Comparison of ENCODE assay signal across 1 cellular context in the genomic region with DNA sequence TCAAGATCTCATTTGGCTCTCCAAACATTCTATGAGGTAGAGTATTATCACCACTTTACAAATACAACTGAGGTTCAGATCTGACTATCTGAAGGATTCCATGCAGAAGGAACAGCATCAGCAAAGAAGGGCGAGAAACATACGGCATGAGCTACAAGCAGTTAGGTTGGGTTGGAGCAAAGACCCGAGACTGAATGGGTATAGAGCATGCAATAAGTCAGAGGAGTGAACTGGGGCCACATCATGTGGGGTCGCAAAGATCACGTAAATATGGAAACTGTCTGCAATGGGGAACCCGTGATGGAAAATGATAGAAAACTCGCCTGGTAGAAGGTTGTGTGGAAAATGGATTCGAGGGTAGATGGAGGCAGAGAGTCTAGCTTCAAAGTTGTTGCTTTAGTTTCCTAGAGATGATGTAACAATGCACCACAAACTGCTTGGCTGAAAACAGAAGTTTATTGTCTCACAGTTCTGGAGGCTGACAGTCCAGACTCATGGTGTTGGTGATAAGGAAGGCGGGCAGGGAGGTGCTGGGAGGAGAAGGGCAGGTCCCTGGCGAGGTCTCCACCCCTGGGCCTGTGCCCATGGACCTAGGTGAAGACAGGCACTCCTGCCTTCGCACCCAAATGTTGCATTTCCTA.
TF ChIP-seq lines count a peak whose summit lies in the region.

No MANE protein-coding gene starts in this region.

TF ChIP-seq in K562, 482 proteins besides CTCF, POLR2A, EP300 and RAD21 (continued from another document and continues in another):
- TF ChIP-seq, protein P1, sequence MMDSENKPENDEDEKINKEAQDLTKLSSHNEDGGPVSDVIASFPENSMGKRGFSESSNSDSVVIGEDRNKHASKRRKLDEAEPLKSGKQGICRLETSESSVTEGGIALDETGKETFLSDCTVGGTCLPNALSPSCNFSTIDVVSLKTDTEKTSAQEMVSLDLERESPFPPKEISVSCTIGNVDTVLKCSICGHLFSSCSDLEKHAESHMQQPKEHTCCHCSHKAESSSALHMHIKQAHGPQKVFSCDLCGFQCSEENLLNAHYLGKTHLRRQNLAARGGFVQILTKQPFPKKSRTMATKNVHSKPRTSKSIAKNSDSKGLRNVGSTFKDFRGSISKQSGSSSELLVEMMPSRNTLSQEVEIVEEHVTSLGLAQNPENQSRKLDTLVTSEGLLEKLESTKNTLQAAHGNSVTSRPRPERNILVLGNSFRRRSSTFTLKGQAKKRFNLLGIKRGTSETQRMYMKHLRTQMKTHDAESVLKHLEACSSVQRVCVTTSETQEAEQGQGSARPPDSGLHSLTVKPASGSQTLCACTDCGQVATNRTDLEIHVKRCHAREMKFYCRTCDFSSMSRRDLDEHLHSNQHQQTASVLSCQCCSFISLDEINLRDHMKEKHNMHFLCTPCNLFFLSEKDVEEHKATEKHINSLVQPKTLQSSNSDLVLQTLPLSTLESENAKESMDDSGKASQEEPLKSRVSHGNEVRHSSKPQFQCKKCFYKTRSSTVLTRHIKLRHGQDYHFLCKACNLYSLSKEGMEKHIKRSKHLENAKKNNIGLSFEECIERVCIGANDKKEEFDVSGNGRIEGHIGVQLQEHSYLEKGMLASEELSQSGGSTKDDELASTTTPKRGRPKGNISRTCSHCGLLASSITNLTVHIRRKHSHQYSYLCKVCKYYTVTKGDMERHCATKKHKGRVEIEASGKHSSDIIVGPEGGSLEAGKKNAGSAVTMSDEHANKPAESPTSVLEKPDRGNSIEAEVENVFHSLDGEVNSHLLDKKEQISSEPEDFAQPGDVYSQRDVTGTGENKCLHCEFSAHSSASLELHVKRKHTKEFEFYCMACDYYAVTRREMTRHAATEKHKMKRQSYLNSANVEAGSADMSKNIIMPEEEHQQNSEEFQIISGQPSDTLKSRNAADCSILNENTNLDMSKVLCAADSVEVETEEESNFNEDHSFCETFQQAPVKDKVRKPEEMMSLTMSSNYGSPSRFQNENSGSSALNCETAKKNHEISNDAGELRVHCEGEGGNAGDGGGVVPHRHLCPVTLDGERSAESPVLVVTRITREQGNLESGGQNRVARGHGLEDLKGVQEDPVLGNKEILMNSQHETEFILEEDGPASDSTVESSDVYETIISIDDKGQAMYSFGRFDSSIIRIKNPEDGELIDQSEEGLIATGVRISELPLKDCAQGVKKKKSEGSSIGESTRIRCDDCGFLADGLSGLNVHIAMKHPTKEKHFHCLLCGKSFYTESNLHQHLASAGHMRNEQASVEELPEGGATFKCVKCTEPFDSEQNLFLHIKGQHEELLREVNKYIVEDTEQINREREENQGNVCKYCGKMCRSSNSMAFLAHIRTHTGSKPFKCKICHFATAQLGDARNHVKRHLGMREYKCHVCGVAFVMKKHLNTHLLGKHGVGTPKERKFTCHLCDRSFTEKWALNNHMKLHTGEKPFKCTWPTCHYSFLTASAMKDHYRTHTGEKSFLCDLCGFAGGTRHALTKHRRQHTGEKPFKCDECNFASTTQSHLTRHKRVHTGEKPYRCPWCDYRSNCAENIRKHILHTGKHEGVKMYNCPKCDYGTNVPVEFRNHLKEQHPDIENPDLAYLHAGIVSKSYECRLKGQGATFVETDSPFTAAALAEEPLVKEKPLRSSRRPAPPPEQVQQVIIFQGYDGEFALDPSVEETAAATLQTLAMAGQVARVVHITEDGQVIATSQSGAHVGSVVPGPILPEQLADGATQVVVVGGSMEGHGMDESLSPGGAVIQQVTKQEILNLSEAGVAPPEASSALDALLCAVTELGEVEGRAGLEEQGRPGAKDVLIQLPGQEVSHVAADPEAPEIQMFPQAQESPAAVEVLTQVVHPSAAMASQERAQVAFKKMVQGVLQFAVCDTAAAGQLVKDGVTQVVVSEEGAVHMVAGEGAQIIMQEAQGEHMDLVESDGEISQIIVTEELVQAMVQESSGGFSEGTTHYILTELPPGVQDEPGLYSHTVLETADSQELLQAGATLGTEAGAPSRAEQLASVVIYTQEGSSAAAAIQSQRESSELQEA (IDR thresholded peaks at IDR 0.05; ENCODE audit: low read depth), result no peak
- TF ChIP-seq SOX6 (IDR thresholded peaks at IDR 0.05) (peak; percentile 91), SIN3B (IDR thresholded peaks at IDR 0.05; ENCODE audit: low read depth) (no peak), NONO (IDR thresholded peaks at IDR 0.05; ENCODE audit: low read depth in 2 of 2, low read length in 1 of 2) (no peak), STAT5B (CRISPR knock-in tag; IDR thresholded peaks at IDR 0.05) (no peak), CBX3 (IDR thresholded peaks at IDR 0.05; ENCODE audit: borderline replicate concordance in 1 of 2, low read length in 2 of 2) (no peak; a peak in 1 of 3 replicates), YBX1 (IDR thresholded peaks at IDR 0.05) (no peak), MCM2 (IDR thresholded peaks at IDR 0.05; ENCODE audit: low read depth) (no peak), NBN (IDR thresholded peaks at IDR 0.05; ENCODE audit: low read depth) (0 out of 2 replicates have a peak, but pooled peaks have one; percentile 53), RBM17 (IDR thresholded peaks at IDR 0.05; ENCODE audit: borderline replicate concordance, low read depth, low read length) (no peak), POU5F1 (IDR thresholded peaks at IDR 0.05; ENCODE audit: borderline replicate concordance, low read depth, low read length, partially characterized antibody) (no peak), HDAC1 (IDR thresholded peaks at IDR 0.05) (no peak), SNRNP70 (optimal IDR thresholded peaks at IDR 0.05; ENCODE audit: low read depth, low read length) (no peak), ZNF764 (CRISPR knock-in tag; IDR thresholded peaks at IDR 0.05; ENCODE audit: low read depth) (no peak), CC2D1A (IDR thresholded peaks at IDR 0.05) (no peak), ZNF282 (CRISPR knock-in tag; IDR thresholded peaks at IDR 0.05) (no peak), CBX5 (IDR thresholded peaks at IDR 0.05; ENCODE audit: borderline replicate concordance, low read depth) (no peak), KAT2B (IDR thresholded peaks at IDR 0.05; ENCODE audit: low read depth, low read length) (no peak), ZFP1 (CRISPR knock-in tag; IDR thresholded peaks at IDR 0.05) (no peak), PHTF2 (CRISPR knock-in tag; IDR thresholded peaks at IDR 0.05) (no peak), SAFB (IDR thresholded peaks at IDR 0.05; ENCODE audit: borderline replicate concordance, low read depth, low read length) (no peak), DDX20 (tag; IDR thresholded peaks at IDR 0.05; ENCODE audit: low read depth) (no peak), ZNF311 (CRISPR knock-in tag; IDR thresholded peaks at IDR 0.05) (no peak), ZNF324 (CRISPR knock-in tag; IDR thresholded peaks at IDR 0.05) (no peak), ZFPM2 (CRISPR knock-in tag; IDR thresholded peaks at IDR 0.05) (0 out of 2 replicates have a peak, but pooled peaks have one; percentile 41), ATF7 (IDR thresholded peaks at IDR 0.05) (peak; percentile 66; the same call in 1 of the 2 replicates), CTBP1 (IDR thresholded peaks at IDR 0.05; ENCODE audit: borderline replicate concordance) (peak; percentile 40; the same call in 1 of the 2 replicates)
- TF ChIP-seq, protein P2, sequence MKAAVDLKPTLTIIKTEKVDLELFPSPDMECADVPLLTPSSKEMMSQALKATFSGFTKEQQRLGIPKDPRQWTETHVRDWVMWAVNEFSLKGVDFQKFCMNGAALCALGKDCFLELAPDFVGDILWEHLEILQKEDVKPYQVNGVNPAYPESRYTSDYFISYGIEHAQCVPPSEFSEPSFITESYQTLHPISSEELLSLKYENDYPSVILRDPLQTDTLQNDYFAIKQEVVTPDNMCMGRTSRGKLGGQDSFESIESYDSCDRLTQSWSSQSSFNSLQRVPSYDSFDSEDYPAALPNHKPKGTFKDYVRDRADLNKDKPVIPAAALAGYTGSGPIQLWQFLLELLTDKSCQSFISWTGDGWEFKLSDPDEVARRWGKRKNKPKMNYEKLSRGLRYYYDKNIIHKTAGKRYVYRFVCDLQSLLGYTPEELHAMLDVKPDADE (conservative IDR thresholded peaks at IDR 0.05; ENCODE audit: control insufficient read depth, low read depth, low read length), result no peak
- TF ChIP-seq, protein P3, sequence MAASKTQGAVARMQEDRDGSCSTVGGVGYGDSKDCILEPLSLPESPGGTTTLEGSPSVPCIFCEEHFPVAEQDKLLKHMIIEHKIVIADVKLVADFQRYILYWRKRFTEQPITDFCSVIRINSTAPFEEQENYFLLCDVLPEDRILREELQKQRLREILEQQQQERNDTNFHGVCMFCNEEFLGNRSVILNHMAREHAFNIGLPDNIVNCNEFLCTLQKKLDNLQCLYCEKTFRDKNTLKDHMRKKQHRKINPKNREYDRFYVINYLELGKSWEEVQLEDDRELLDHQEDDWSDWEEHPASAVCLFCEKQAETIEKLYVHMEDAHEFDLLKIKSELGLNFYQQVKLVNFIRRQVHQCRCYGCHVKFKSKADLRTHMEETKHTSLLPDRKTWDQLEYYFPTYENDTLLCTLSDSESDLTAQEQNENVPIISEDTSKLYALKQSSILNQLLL (CRISPR knock-in tag; IDR thresholded peaks at IDR 0.05; ENCODE audit: borderline replicate concordance), result no peak
- TF ChIP-seq, protein P4, sequence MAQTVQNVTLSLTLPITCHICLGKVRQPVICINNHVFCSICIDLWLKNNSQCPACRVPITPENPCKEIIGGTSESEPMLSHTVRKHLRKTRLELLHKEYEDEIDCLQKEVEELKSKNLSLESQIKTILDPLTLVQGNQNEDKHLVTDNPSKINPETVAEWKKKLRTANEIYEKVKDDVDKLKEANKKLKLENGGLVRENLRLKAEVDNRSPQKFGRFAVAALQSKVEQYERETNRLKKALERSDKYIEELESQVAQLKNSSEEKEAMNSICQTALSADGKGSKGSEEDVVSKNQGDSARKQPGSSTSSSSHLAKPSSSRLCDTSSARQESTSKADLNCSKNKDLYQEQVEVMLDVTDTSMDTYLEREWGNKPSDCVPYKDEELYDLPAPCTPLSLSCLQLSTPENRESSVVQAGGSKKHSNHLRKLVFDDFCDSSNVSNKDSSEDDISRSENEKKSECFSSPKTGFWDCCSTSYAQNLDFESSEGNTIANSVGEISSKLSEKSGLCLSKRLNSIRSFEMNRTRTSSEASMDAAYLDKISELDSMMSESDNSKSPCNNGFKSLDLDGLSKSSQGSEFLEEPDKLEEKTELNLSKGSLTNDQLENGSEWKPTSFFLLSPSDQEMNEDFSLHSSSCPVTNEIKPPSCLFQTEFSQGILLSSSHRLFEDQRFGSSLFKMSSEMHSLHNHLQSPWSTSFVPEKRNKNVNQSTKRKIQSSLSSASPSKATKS (CRISPR knock-in tag; IDR thresholded peaks at IDR 0.05), result no peak
- TF ChIP-seq, protein P5, sequence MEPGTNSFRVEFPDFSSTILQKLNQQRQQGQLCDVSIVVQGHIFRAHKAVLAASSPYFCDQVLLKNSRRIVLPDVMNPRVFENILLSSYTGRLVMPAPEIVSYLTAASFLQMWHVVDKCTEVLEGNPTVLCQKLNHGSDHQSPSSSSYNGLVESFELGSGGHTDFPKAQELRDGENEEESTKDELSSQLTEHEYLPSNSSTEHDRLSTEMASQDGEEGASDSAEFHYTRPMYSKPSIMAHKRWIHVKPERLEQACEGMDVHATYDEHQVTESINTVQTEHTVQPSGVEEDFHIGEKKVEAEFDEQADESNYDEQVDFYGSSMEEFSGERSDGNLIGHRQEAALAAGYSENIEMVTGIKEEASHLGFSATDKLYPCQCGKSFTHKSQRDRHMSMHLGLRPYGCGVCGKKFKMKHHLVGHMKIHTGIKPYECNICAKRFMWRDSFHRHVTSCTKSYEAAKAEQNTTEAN (CRISPR knock-in tag; IDR thresholded peaks at IDR 0.05), result no peak
- TF ChIP-seq, protein P6, sequence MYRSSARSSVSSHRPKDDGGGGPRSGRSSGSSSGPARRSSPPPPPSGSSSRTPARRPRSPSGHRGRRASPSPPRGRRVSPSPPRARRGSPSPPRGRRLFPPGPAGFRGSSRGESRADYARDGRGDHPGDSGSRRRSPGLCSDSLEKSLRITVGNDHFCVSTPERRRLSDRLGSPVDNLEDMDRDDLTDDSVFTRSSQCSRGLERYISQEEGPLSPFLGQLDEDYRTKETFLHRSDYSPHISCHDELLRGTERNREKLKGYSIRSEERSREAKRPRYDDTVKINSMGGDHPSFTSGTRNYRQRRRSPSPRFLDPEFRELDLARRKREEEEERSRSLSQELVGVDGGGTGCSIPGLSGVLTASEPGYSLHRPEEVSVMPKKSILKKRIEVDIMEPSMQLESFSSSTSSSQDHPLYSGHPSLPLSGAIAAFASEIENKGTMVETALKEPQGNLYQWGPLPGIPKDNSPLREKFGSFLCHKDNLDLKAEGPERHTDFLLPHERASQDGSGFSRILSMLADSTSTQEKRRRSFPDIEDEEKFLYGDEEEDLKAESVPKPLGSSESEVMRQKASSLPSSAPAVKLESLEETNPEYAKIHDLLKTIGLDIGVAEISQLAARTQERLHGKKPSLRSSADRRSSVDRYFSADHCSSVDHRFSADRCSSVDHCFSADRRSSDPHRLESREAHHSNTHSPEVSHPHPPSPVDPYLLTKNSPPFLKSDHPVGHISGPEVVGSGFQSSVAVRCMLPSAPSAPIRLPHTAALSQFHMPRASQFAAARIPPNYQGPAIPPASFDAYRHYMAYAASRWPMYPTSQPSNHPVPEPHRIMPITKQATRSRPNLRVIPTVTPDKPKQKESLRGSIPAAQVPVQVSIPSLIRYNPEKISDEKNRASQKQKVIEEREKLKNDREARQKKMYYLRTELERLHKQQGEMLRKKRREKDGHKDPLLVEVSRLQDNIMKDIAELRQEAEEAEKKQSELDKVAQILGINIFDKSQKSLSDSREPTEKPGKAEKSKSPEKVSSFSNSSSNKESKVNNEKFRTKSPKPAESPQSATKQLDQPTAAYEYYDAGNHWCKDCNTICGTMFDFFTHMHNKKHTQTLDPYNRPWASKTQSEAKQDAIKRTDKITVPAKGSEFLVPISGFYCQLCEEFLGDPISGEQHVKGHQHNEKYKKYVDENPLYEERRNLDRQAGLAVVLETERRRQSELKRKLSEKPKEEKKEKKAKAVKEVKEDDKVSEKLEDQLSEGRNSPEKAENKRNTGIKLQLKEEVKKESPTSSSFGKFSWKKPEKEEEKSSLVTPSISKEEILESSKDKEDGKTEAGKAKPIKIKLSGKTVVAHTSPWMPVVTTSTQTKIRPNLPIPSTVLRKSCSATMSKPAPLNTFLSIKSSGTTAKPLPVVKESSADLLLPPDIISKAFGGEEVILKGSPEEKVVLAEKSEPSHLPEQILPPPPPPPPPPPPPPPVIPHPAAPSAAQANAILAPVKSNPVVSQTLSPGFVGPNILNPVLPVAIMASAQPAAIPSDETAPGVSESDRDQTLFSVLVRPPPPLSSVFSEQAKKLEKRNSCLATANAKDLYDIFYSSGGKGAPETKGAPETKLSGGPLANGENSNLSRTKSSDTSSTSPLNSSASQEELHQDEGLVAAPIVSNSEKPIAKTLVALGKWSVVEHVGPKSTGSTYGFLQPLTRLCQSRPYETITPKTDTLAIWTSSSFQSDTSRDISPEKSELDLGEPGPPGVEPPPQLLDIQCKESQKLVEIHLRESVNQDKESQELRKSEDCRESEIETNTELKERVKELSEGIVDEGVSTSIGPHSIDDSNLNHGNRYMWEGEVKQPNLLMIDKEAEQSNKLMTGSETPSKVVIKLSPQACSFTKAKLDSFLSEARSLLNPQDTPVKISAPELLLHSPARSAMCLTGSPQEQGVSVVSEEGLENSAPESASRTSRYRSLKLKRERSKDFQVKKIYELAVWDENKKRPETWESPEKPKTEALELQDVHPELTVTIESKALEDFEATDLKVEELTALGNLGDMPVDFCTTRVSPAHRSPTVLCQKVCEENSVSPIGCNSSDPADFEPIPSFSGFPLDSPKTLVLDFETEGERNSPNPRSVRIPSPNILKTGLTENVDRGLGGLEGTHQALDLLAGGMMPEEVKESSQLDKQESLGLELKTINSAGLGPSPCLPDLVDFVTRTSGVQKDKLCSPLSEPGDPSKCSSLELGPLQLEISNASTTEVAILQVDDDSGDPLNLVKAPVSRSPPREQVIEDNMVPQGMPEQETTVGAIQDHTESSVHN (IDR thresholded peaks at IDR 0.05; ENCODE audit: borderline replicate concordance in 1 of 2, low read depth in 1 of 2), result no peak
